22 cellular contexts compared by ENCODE assay signal in genomic region chr18:51128533-51128932, GRCh38.
"Had no signal": no experiment of that assay in that cellular context is flagged by ENCODE, and none has a peak within 500 bp of the region (broad histone marks: within the 10 kb centered on the region; RNA-seq: fewer than 3 reads in every experiment).

No MANE protein-coding gene starts in this region.

- H3K36me3 Mint-ChIP-seq: activated naive CD4-positive, alpha-beta T cell treated with anti-CD3 and anti-CD28 coated beads, Interleukin-2, amount 50 U/mL, for 72 hours; natural killer cell had no signal

- H3K4me3 Mint-ChIP-seq: activated CD8-positive, alpha-beta T cell treated with anti-CD3 and anti-CD28 coated beads, Interleukin-2, amount 10 ng/mL, durations not matched to agents 7 days and 5 days; activated T-cell treated with anti-CD3 and anti-CD28 coated beads, Interleukin-2, amount 50 U/mL, for 24 hours; activated T-helper 17 cell treated with anti-CD3 and anti-CD28 coated beads, Interleukin-2, amount 50 U/mL, for 72 hours; effector memory CD8-positive, alpha-beta T cell; natural killer cell; stimulated activated naive CD8-positive, alpha-beta T cell treated with anti-CD3 and anti-CD28 coated beads, Interleukin-15, Interleukin-2, amounts not matched to agents 100 ng/mL and 50 ng/mL, for 24 hours had no signal

- H3K9me3 Mint-ChIP-seq: activated naive CD4-positive, alpha-beta T cell treated with anti-CD3 and anti-CD28 coated beads, Interleukin-2, amount 50 U/mL, for 72 hours; activated T-cell treated with anti-CD3 and anti-CD28 coated beads, Interleukin-2, amount 50 U/mL, for 24 hours; activated T-helper 17 cell treated with anti-CD3 and anti-CD28 coated beads, Interleukin-2, amount 50 U/mL, for 72 hours; effector memory CD8-positive, alpha-beta T cell; natural killer cell; stimulated activated naive CD8-positive, alpha-beta T cell treated with anti-CD3 and anti-CD28 coated beads, Interleukin-15, Interleukin-2, amounts not matched to agents 100 ng/mL and 50 ng/mL, for 24 hours had no signal

- H3K4me1 Mint-ChIP-seq: activated T-helper 17 cell treated with anti-CD3 and anti-CD28 coated beads, Interleukin-2, amount 50 U/mL, for 72 hours had no signal

- H3K27me3 Mint-ChIP-seq: activated T-cell treated with anti-CD3 and anti-CD28 coated beads, Interleukin-2, amount 50 U/mL, for 24 hours; activated T-helper 17 cell treated with anti-CD3 and anti-CD28 coated beads, Interleukin-2, amount 50 U/mL, for 72 hours; progenitor cell of endocrine pancreas had no signal

- DNase-seq: activated CD4-positive, alpha-beta T cell treated with anti-CD3 and anti-CD28 coated beads for 1 hour; activated CD4-positive, alpha-beta T cell treated with anti-CD3 and anti-CD28 coated beads, Interleukin-2, amount 50 U/mL, for 1 hour; activated CD8-positive, alpha-beta T cell treated with anti-CD3 and anti-CD28 coated beads, Interleukin-2, amount 10 ng/mL, durations not matched to agents 7 days and 5 days; activated T-cell treated with anti-CD3 and anti-CD28 coated beads, Interleukin-2, amount 50 U/mL, for 24 hours; brain microvascular endothelial cell; central memory CD4-positive, alpha-beta T cell; dorsolateral prefrontal cortex; effector memory CD8-positive, alpha-beta T cell; heart left ventricle; left ventricle myocardium superior; midbrain; natural killer cell; stimulated activated CD4-positive, alpha-beta T cell treated with anti-CD3 and anti-CD28 coated beads, Interleukin-1b, Interleukin-23, amount 100 ng/mL, for 48 hours; substantia nigra; T-helper 2 cell; thyroid gland; upper lobe of right lung had no signal

- H3K27ac Mint-ChIP-seq: activated CD8-positive, alpha-beta T cell treated with anti-CD3 and anti-CD28 coated beads, Interleukin-2, amount 10 ng/mL, durations not matched to agents 7 days and 5 days; activated naive CD4-positive, alpha-beta T cell treated with anti-CD3 and anti-CD28 coated beads, Interleukin-2, amount 50 U/mL, for 72 hours; activated T-cell treated with anti-CD3 and anti-CD28 coated beads, Interleukin-2, amount 50 U/mL, for 24 hours; activated T-helper 17 cell treated with anti-CD3 and anti-CD28 coated beads, Interleukin-2, amount 50 U/mL, for 72 hours; natural killer cell; progenitor cell of endocrine pancreas; stimulated activated naive CD8-positive, alpha-beta T cell treated with anti-CD3 and anti-CD28 coated beads, Interleukin-15, Interleukin-2, amounts not matched to agents 100 ng/mL and 50 ng/mL, for 24 hours had no signal

- ATAC-seq: activated CD8-positive, alpha-beta T cell treated with anti-CD3 and anti-CD28 coated beads, Interleukin-2, amount 10 ng/mL, durations not matched to agents 7 days and 5 days; activated naive CD4-positive, alpha-beta T cell treated with anti-CD3 and anti-CD28 coated beads, Interleukin-2, amount 50 U/mL, for 72 hours; activated T-helper 17 cell treated with anti-CD3 and anti-CD28 coated beads, Interleukin-2, amount 50 U/mL, for 72 hours; effector memory CD8-positive, alpha-beta T cell; esophagus mucosa; heart left ventricle; left ventricle myocardium superior; natural killer cell; upper lobe of right lung had no signal
